Comparison of ENCODE assay signal across 1 cellular context in genomic region chr14:50060871-50061663, GRCh38.
TF ChIP-seq lines count a peak whose summit lies in the region.

No MANE protein-coding gene starts in this region.

TF ChIP-seq in HepG2, 621 proteins besides CTCF, POLR2A, EP300 and RAD21 (continued from another document and continues in another):
- TF ChIP-seq ZBTB4 (CRISPR knock-in tag; IDR thresholded peaks at IDR 0.05; ENCODE audit: borderline replicate concordance) (no peak), ZNF678 (CRISPR knock-in tag; IDR thresholded peaks at IDR 0.05) (no peak), ZMYM3 (CRISPR knock-in tag; IDR thresholded peaks at IDR 0.05) (no peak), ZNF619 (CRISPR knock-in tag; IDR thresholded peaks at IDR 0.05) (no peak), SRSF9 (IDR thresholded peaks at IDR 0.05; ENCODE audit: borderline replicate concordance, insufficient read depth, low read depth, low read length, poor library complexity, severe bottlenecking) (no peak), ZNF264 (CRISPR knock-in tag; IDR thresholded peaks at IDR 0.05) (no peak), ZFP90 (CRISPR knock-in tag; IDR thresholded peaks at IDR 0.05; ENCODE audit: borderline replicate concordance) (no peak), ZNF790 (CRISPR knock-in tag; IDR thresholded peaks at IDR 0.05; ENCODE audit: borderline replicate concordance) (no peak), ZBTB33 (CRISPR knock-in tag; IDR thresholded peaks at IDR 0.05) (no peak), ZNF296 (CRISPR knock-in tag; conservative IDR thresholded peaks at IDR 0.05) (no peak), ZNF550 (CRISPR knock-in tag; IDR thresholded peaks at IDR 0.05; ENCODE audit: borderline replicate concordance) (no peak), ZNF430 (CRISPR knock-in tag; IDR thresholded peaks at IDR 0.05) (no peak), ZFYVE20 (CRISPR knock-in tag; IDR thresholded peaks at IDR 0.05; ENCODE audit: borderline replicate concordance, low read depth) (no peak), ZBTB7A (CRISPR knock-in tag; IDR thresholded peaks at IDR 0.05) (no peak), AKNA (CRISPR knock-in tag; IDR thresholded peaks at IDR 0.05; ENCODE audit: borderline replicate concordance) (peak; percentile 59; the same call in 1 of the 2 replicates), HNRNPL (IDR thresholded peaks at IDR 0.05; ENCODE audit: low read depth, low read length) (no peak), ZNF800 (CRISPR knock-in tag; IDR thresholded peaks at IDR 0.05) (no peak), ZNF460 (CRISPR knock-in tag; IDR thresholded peaks at IDR 0.05; ENCODE audit: borderline replicate concordance) (no peak), ZNF691 (CRISPR knock-in tag; IDR thresholded peaks at IDR 0.05; ENCODE audit: borderline replicate concordance, low read depth) (no peak), ZNF225 (CRISPR knock-in tag; IDR thresholded peaks at IDR 0.05) (no peak), JUNB (CRISPR knock-in tag; IDR thresholded peaks at IDR 0.05; ENCODE audit: borderline replicate concordance) (no peak), SNAI1 (CRISPR knock-in tag; IDR thresholded peaks at IDR 0.05; ENCODE audit: borderline replicate concordance) (no peak), ZSCAN21 (CRISPR knock-in tag; IDR thresholded peaks at IDR 0.05; ENCODE audit: borderline replicate concordance) (no peak), NFKBIZ (CRISPR knock-in tag; IDR thresholded peaks at IDR 0.05) (no peak), ZNF709 (CRISPR knock-in tag; IDR thresholded peaks at IDR 0.05) (no peak), HMG20B (CRISPR knock-in tag; conservative IDR thresholded peaks at IDR 0.05) (peak; percentile 12; the same call in 1 of the 2 replicates), MATR3 (CRISPR knock-in tag; IDR thresholded peaks at IDR 0.05) (no peak), ZUFSP (CRISPR knock-in tag; IDR thresholded peaks at IDR 0.05; ENCODE audit: borderline replicate concordance) (no peak), TBP (CRISPR knock-in tag; IDR thresholded peaks at IDR 0.05) (no peak), ZFY (CRISPR knock-in tag; IDR thresholded peaks at IDR 0.05) (peak; percentile 62; the same call in 1 of the 2 replicates), ZNF263 (CRISPR knock-in tag; IDR thresholded peaks at IDR 0.05) (no peak), ZFP36L2 (CRISPR knock-in tag; IDR thresholded peaks at IDR 0.05) (no peak), DDIT3 (CRISPR knock-in tag; IDR thresholded peaks at IDR 0.05) (no peak), ZNF761 (CRISPR knock-in tag; conservative IDR thresholded peaks at IDR 0.05) (no peak), TOE1 (CRISPR knock-in tag; IDR thresholded peaks at IDR 0.05) (no peak), DMAP1 (CRISPR knock-in tag; IDR thresholded peaks at IDR 0.05) (peak; percentile 81), ZNF878 (CRISPR knock-in tag; IDR thresholded peaks at IDR 0.05) (peak; percentile 35; the same call in 1 of the 2 replicates), BRD4 (CRISPR knock-in tag; IDR thresholded peaks at IDR 0.05) (no peak), ZNF768 (CRISPR knock-in tag; IDR thresholded peaks at IDR 0.05) (no peak), ATF4 (CRISPR knock-in tag; IDR thresholded peaks at IDR 0.05) (no peak), SMAD3 (CRISPR knock-in tag; IDR thresholded peaks at IDR 0.05) (peak; percentile 74; the same call in 1 of the 2 replicates), HOXD1 (CRISPR knock-in tag; IDR thresholded peaks at IDR 0.05) (no peak), ONECUT2 (CRISPR knock-in tag; IDR thresholded peaks at IDR 0.05) (no peak), SSRP1 (CRISPR knock-in tag; IDR thresholded peaks at IDR 0.05) (no peak), ZZZ3 (CRISPR knock-in tag; IDR thresholded peaks at IDR 0.05; ENCODE audit: borderline replicate concordance) (no peak), NFKB2 (CRISPR knock-in tag; IDR thresholded peaks at IDR 0.05; ENCODE audit: borderline replicate concordance) (0 out of 2 replicates have a peak, but pooled peaks have one; percentile 41), GTF3A (CRISPR knock-in tag; conservative IDR thresholded peaks at IDR 0.05) (no peak), E2F1 (CRISPR knock-in tag; IDR thresholded peaks at IDR 0.05) (no peak), ETV5 (CRISPR knock-in tag; IDR thresholded peaks at IDR 0.05; ENCODE audit: borderline replicate concordance) (peak; percentile 54; the same call in 1 of the 2 replicates), RBM39 (IDR thresholded peaks at IDR 0.05; ENCODE audit: low read depth, low read length, poor library complexity, severe bottlenecking) (peak; percentile 54), WIZ (CRISPR knock-in tag; IDR thresholded peaks at IDR 0.05) (no peak), HNF4G (IDR thresholded peaks at IDR 0.05; ENCODE audit: borderline replicate concordance, low read depth, low read length) (no peak), HNF4G (CRISPR knock-in tag; IDR thresholded peaks at IDR 0.05; ENCODE audit: borderline replicate concordance, low read depth) (no peak), NFIB (CRISPR knock-in tag; IDR thresholded peaks at IDR 0.05; ENCODE audit: borderline replicate concordance) (no peak), ZNF431 (CRISPR knock-in tag; IDR thresholded peaks at IDR 0.05; ENCODE audit: borderline replicate concordance, low read depth) (no peak)
